ENCODE assay signal across 27 cellular contexts in genomic region chr22:27148886-27149470, GRCh38.
"Had no signal": no experiment of that assay in that cellular context is flagged by ENCODE, and none has a peak within 500 bp of the region (broad histone marks: within the 10 kb centered on the region; RNA-seq: fewer than 3 reads in every experiment).

No MANE protein-coding gene starts in this region.

- H3K4me1 ChIP-seq: adrenal gland had no signal

- H3K4me3 ChIP-seq: adrenal gland, coronary artery, dorsolateral prefrontal cortex had no signal

- ATAC-seq: activated CD4-positive, alpha-beta T cell treated with anti-CD3 and anti-CD28 coated beads for 36 hours; activated CD8-positive, alpha-beta memory T cell treated with anti-CD3 and anti-CD28 coated beads, Interleukin-2, amount 10 ng/mL, durations not matched to agents 7 days and 5 days; activated CD8-positive, alpha-beta T cell treated with anti-CD3 and anti-CD28 coated beads, Interleukin-2, amount 10 ng/mL, durations not matched to agents 7 days and 5 days; activated naive CD8-positive, alpha-beta T cell treated with anti-CD3 and anti-CD28 coated beads, Interleukin-2, amount 50 U/mL, for 24 hours; esophagus mucosa had no signal

- H3K36me3 ChIP-seq: adrenal gland, brain microvascular endothelial cell had no signal

- DNase-seq: activated CD4-positive, alpha-beta memory T cell treated with anti-CD3 and anti-CD28 coated beads for 36 hours; activated CD4-positive, alpha-beta T cell treated with anti-CD3 and anti-CD28 coated beads for 36 hours; activated CD4-positive, alpha-beta T cell treated with anti-CD3 and anti-CD28 coated beads, Interleukin-2, amount 10 ng/mL, durations not matched to agents 24 days and 14 days; activated CD4-positive, CD25-positive, alpha-beta regulatory T cell; activated CD4-positive, CD25-positive, alpha-beta regulatory T cell treated with anti-CD3 and anti-CD28 coated beads, Interleukin-2, amount 50 U/mL, for 72 hours; activated CD8-positive, alpha-beta memory T cell treated with anti-CD3 and anti-CD28 coated beads, Interleukin-2, amount 10 ng/mL, durations not matched to agents 7 days and 5 days; activated CD8-positive, alpha-beta memory T cell treated with anti-CD3 and anti-CD28 coated beads, Interleukin-2, amount 50 U/mL, for 4 hours; activated CD8-positive, alpha-beta T cell treated with anti-CD3 and anti-CD28 coated beads, Interleukin-2, amount 10 ng/mL, durations not matched to agents 7 days and 5 days; activated effector memory CD4-positive, alpha-beta T cell treated with anti-CD3 and anti-CD28 coated beads, Interleukin-2, amount 50 U/mL, for 16 hours; activated naive CD4-positive, alpha-beta T cell treated with anti-CD3 and anti-CD28 coated beads for 36 hours; activated naive CD8-positive, alpha-beta T cell treated with anti-CD3 and anti-CD28 coated beads for 36 hours; activated naive CD8-positive, alpha-beta T cell treated with anti-CD3 and anti-CD28 coated beads, Interleukin-2, amount 50 U/mL, for 24 hours; activated T-cell treated with anti-CD3 and anti-CD28 coated beads, Interleukin-2, amount 50 U/mL, for 1 hour; activated T-cell treated with anti-CD3 and anti-CD28 coated beads, Interleukin-2, amount 50 U/mL, for 48 hours; adrenal gland; amygdala; aorta; brain microvascular endothelial cell; dorsolateral prefrontal cortex; effector memory CD4-positive, alpha-beta T cell; endodermal cell; head of caudate nucleus; T-helper 2 cell had no signal

- H3K27ac ChIP-seq: adrenal gland, brain microvascular endothelial cell, coronary artery, dorsolateral prefrontal cortex had no signal

- H3K27me3 ChIP-seq: adrenal gland, brain microvascular endothelial cell had no signal

- FAIRE-seq: bronchial epithelial cell, frontal cortex had no signal

- H3K9me3 ChIP-seq: adrenal gland had no signal
